Comparison of ENCODE assay signal across 3 cellular contexts in the genomic region with DNA sequence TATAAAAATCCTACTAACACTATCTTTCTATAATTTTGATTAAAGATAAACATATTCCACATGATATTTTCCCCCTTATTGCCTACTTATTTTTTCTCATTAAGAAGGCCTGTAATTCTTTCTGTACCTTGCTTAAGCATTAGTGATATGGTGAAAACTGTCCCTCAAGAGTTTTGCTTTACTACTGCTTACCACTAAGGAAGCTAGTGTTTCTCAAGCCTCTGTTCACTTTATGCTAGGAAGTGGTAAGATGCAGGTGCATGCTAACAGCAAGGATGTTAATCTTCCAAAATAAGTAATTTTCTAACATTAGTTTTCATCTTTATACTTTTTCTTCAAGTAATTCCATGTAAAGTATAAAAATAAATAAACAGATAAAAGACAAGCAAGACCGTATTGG.
"Had no signal": no experiment of that assay in that cellular context is flagged by ENCODE, and none has a peak within 500 bp of the region (broad histone marks: within the 10 kb centered on the region; RNA-seq: fewer than 3 reads in every experiment).

No MANE protein-coding gene starts in this region.

- ATAC-seq: GM12878 had no signal

- DNase-seq: GDM1, GF-D8 had no signal

- H3K4me3 ChIP-seq: GM12878 had no signal
